ENCODE assay signal across 16 cellular contexts in genomic region chr14:95300002-95300696, GRCh38. TPM values are rescaled to one million over a fixed set of nuclear protein-coding genes. Genes with fewer than 3 reads are reported as not detected.
DNase-seq lines count a peak whose midpoint lies in the region; ATAC-seq, FAIRE-seq and TF ChIP-seq lines count a peak whose summit lies in the region.
"Had no signal": no experiment of that assay in that cellular context is flagged by ENCODE, and none has a peak within 500 bp of the region (broad histone marks: within the 10 kb centered on the region; RNA-seq: fewer than 3 reads in every experiment).

No MANE protein-coding gene starts in this region.

- no peak for TF ChIP-seq CTCF in pancreas (IDR thresholded peaks at IDR 0.05)
- TF ChIP-seq CTCF in mesothelial cell of epicardium (IDR thresholded peaks at IDR 0.05; ENCODE audit: unreplicated experiment): no peak

- H3K36me3 ChIP-seq in pancreas: no peaks in the 10 kb centered on the region
- H3K36me3 ChIP-seq: cardiac muscle cell had no signal

- intact Hi-C loops in pancreas (cut with DNase I): no loop called here

- H3K27ac ChIP-seq in cingulate gyrus (ENCODE audit: low read depth, low read length): peak overlapping the region; percentile 99
- peak overlapping the region in 2 of 4 donors; percentile 49 to 62 for H3K27ac ChIP-seq in pancreas
- H3K27ac ChIP-seq: cardiac muscle cell had no signal

- peaks cover 31% of the 10 kb centered on the region for H3K36me3 Mint-ChIP-seq in mesothelial cell of epicardium

- H3K27me3 Mint-ChIP-seq in mesothelial cell of epicardium (ENCODE audit: low read depth): no peaks in the 10 kb centered on the region

- ATAC-seq in GM21786 (IDR thresholded peaks at IDR 0.05; ENCODE audit: unreplicated experiment) (peak; percentile 51), pancreas (peak; percentile 34 to 56 (median 46)), HG03469 (IDR thresholded peaks at IDR 0.05; ENCODE audit: unreplicated experiment) (no peak), HG03045 (IDR thresholded peaks at IDR 0.05; ENCODE audit: unreplicated experiment) (no peak)

- FAIRE-seq in pancreas (lab: Jason Lieb, UNC): no peak

- H3K27ac Mint-ChIP-seq in mesothelial cell of epicardium: no peak overlapping the region

- peak; percentile 75 for DNase-seq in DMS79 (lab: John Stamatoyannopoulos, UW)
- no peak for DNase-seq in pancreas
- DNase-seq in mesothelial cell of epicardium (ENCODE audit: low spot score in 2 of 2, unreplicated experiment in 2 of 2): no peak
- no peak for DNase-seq in midbrain (lab: John Stamatoyannopoulos, UW)
- DNase-seq: activated naive CD4-positive, alpha-beta T cell treated with anti-CD3 and anti-CD28 coated beads, Interleukin-2, amount 50 U/mL, for 16 hours; DND-41; foreskin fibroblast; NCI-H82; stimulated activated naive CD4-positive, alpha-beta T cell treated with Interleukin-2 at 50 U/mL for 16 hours; T-helper 1 cell had no signal

- H3K9me3 Mint-ChIP-seq in mesothelial cell of epicardium: peaks cover 13% of the 10 kb centered on the region

- no peaks in the 10 kb centered on the region for H3K27me3 ChIP-seq in pancreas

- peaks cover 25% of the 10 kb centered on the region for H3K4me1 Mint-ChIP-seq in mesothelial cell of epicardium

- H3K4me1 ChIP-seq in pancreas: peaks cover 20 to 45% (median 32%) of the 10 kb centered on the region in 3 donors

- H3K4me3 Mint-ChIP-seq in mesothelial cell of epicardium: no peak overlapping the region
- H3K4me3 Mint-ChIP-seq: CD14-positive monocyte had no signal

- H3K9me3 ChIP-seq in pancreas: no peaks in the 10 kb centered on the region

- WGBS in pancreas, 2 donors: 65% methylated on average over 12 of the region's 12 CpGs

- H3K4me3 ChIP-seq in pancreas: no peak overlapping the region
- H3K4me3 ChIP-seq: cardiac muscle cell had no signal

RNA-seq across cellular contexts. Expression of gene CLMN, which starts 19.6 kb away (rescaled TPM):
- total RNA-seq in pancreas (10 to 100 TPM; 50.0 to 78.1 (median 68.2) TPM), mesothelial cell of epicardium (114 to 120 TPM (median 117 TPM) in 3 replicates)
- polyA plus RNA-seq in pancreas: 10 to 100 TPM; 17.4 to 21.3 TPM

Comparison
In these comparisons a context has a peak if more than half of its experiments do, and no peak if none do; other contexts are left out.
1. ATAC-seq: peak in GM21786 (single experiment) and pancreas (4 of 4); none in HG03469 (single experiment) and HG03045 (single experiment).